In the genomic region with DNA sequence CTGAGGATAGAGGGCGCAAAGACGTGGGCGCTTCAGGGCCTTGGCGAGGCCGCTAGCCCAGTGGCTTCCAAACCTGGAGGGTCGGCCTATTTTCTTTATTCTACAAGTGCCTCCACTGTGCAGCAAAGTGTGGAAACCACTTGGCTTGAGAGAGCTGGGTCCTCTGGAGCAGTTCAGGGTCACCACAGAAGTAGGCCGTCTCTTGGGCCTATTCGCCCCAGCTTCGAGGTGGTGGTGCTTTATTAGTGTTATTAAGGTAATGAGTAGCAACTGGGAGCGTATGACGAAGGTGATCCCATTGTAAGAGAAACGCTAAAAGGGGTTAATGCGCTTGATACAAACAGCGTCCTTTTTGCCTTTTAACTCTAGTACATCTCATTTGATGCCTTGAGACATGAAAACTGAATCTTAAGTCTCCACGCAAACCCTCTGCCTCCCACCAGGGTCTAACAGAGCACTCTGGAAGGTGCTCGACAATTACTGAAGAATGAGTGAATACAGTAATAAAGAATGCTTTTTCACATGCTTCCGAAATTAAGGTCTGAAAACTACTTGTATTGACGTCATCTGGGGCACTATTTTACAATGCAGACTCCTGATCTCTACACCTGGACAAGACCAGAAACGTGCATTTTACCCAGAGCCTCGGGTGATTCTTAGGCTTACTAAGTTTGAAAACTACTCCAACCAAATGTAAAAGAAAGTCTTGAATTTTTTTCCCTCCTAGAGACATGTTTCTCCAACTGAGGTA, we compare ENCODE assay signal across 8 cellular contexts. TPM values are rescaled to one million over a fixed set of nuclear protein-coding genes. Genes with fewer than 3 reads are reported as not detected.
A peak's percentile ranks its signal among the peaks of the same experiment; 100 is the strongest.
DNase-seq lines count a peak whose midpoint lies in the region; ATAC-seq and TF ChIP-seq lines count a peak whose summit lies in the region.

No MANE protein-coding gene starts in this region.

- H3K4me3 Mint-ChIP-seq in natural killer cell: peak overlapping the region; percentile 89

- DNase-seq in AG04449 (ENCODE audit: low read depth, low spot score): no peak
- peak; percentile 73 for DNase-seq in NCI-H1105 treated with DMSO at 0.1 percent for 48 hours (lab: John Stamatoyannopoulos, UW)
- DNase-seq in effector memory CD4-positive, alpha-beta T cell: no peak
- DNase-seq in natural killer cell: no peak
- DNase-seq in middle frontal gyrus (ENCODE audit: extremely low spot score, low spot score): no peak
- DNase-seq in dermis blood vessel endothelial cell: no peak

- peaks cover 5% of the 10 kb centered on the region for H3K4me1 ChIP-seq in effector memory CD4-positive, alpha-beta T cell (ENCODE audit: control insufficient read depth, insufficient read depth, low read length, poor library complexity, severe bottlenecking)

- peaks cover 56 to 62% of the 10 kb centered on the region in 2 donors for H3K4me1 Mint-ChIP-seq in natural killer cell

- no peaks in the 10 kb centered on the region for H3K27me3 ChIP-seq in effector memory CD4-positive, alpha-beta T cell (replicated peaks; ENCODE audit: control insufficient read depth, insufficient read depth, low read length, poor library complexity, severe bottlenecking)

- ATAC-seq in GM19438 (IDR thresholded peaks at IDR 0.05; ENCODE audit: low read depth, unreplicated experiment): peak; percentile 45
- peak in 1 of 3 donors; percentile 3 for ATAC-seq in natural killer cell
- ATAC-seq in HG03196 (IDR thresholded peaks at IDR 0.05; ENCODE audit: unreplicated experiment): no peak

- POLR2A ChIA-PET in AG04449 (lab: Yijun Ruan, JAX): no interaction called here

- H3K36me3 ChIP-seq in effector memory CD4-positive, alpha-beta T cell (ENCODE audit: control insufficient read depth, insufficient read depth, low read length): no peaks in the 10 kb centered on the region

- no peaks in the 10 kb centered on the region for H3K36me3 Mint-ChIP-seq in natural killer cell

- H3K27ac Mint-ChIP-seq in natural killer cell: peak overlapping the region; percentile 95 to 99

- CTCF ChIA-PET in AG04449 (lab: Yijun Ruan, JAX): interaction anchor here (5.1 kb wide), 1 partner anchor 9 kb away, joined by 24 read pairs; no protein-coding TSS in a partner anchor

- H3K4me3 ChIP-seq in AG04449 (ENCODE audit: low read depth, low read length): peak overlapping the region; percentile 62
- H3K4me3 ChIP-seq in effector memory CD4-positive, alpha-beta T cell (ENCODE audit: insufficient read depth, low read depth, low read length, poor library complexity, severe bottlenecking): peak overlapping the region; percentile 88

- H3K9me3 Mint-ChIP-seq in natural killer cell: no peaks in the 10 kb centered on the region

- no peak for TF ChIP-seq CTCF in AG04449 (IDR thresholded peaks at IDR 0.05; ENCODE audit: insufficient read depth, low read length, missing control alignments)
- no peak for TF ChIP-seq CTCF in natural killer cell (IDR thresholded peaks at IDR 0.05)

- intact Hi-C loops in natural killer cell (cut with micrococcal nuclease): loop anchor here (1.0 kb wide), 1 partner anchor 12 kb away; no protein-coding TSS in a partner anchor

- H3K27me3 Mint-ChIP-seq in natural killer cell (ENCODE audit: low read depth in 2 of 2): no peaks in the 10 kb centered on the region

- peak overlapping the region; percentile 48 for H3K27ac ChIP-seq in effector memory CD4-positive, alpha-beta T cell (ENCODE audit: insufficient read depth, low read length, poor library complexity, severe bottlenecking)

- H3K9me3 ChIP-seq in effector memory CD4-positive, alpha-beta T cell (ENCODE audit: control insufficient read depth, low read length): no peaks in the 10 kb centered on the region

RNA-seq across cellular contexts. Expression of gene GSAP, which starts 0.6 kb away (rescaled TPM):
- total RNA-seq in natural killer cell: 100 to 1,000 TPM; 202 to 302 (median 301) TPM
- 5.4 and 6.9 TPM in 2 replicates for total RNA-seq in dermis blood vessel endothelial cell

Comparison
In these comparisons a context has a peak if more than half of its experiments do, and no peak if none do; other contexts are left out.
1. RNA of gene GSAP, which starts 0.6 kb away (total RNA-seq): 202 to 302 TPM in natural killer cell; 5.4 to 6.9 TPM in dermis blood vessel endothelial cell; every median in the first group is over 10 times any median in the second.